ENCODE assay signal across 13 cellular contexts in genomic region chr22:44311855-44312170, GRCh38. TPM values are rescaled to one million over a fixed set of nuclear protein-coding genes. Genes with fewer than 3 reads are reported as not detected.
A peak's percentile ranks its signal among the peaks of the same experiment; 100 is the strongest.
DNase-seq lines count a peak whose midpoint lies in the region; ATAC-seq and TF ChIP-seq lines count a peak whose summit lies in the region.
"Had no signal": no experiment of that assay in that cellular context is flagged by ENCODE, and none has a peak within 500 bp of the region (broad histone marks: within the 10 kb centered on the region; RNA-seq: fewer than 3 reads in every experiment).

No MANE protein-coding gene starts in this region.

- WGBS in GM23248 (ENCODE audit: low coverage in 1 of 2, low lambda C conversion rate in 2 of 2, missing lambda C conversion rate in 2 of 2), 2 experiments = 0 to 19% methylated on average over 3 of the region's 3 CpGs

- TF ChIP-seq CTCF in astrocyte of the spinal cord (IDR thresholded peaks at IDR 0.05; ENCODE audit: low read depth, low read length) (no peak), GM20000 (IDR thresholded peaks at IDR 0.05; ENCODE audit: extremely low read depth, missing control alignments) (no peak)

- peak overlapping the region; percentile 67 for H3K27ac ChIP-seq in GM23248

- peak overlapping the region; percentile 75 for H3K9ac ChIP-seq in GM23248

- H3F3A ChIP-seq in GM23248 (ENCODE audit: insufficient read depth) = no peaks in the 10 kb centered on the region

- H3K79me2 ChIP-seq in GM23248 (ENCODE audit: insufficient read depth) = no peaks in the 10 kb centered on the region

- no peaks in the 10 kb centered on the region for H3K9me3 ChIP-seq in GM23248 (ENCODE audit: low read depth)
- H3K9me3 ChIP-seq: Caco-2 had no signal

- H3K27me3 ChIP-seq in GM23248 (replicated peaks; ENCODE audit: insufficient read depth) = no peaks in the 10 kb centered on the region

- no peaks in the 10 kb centered on the region for H3K9me2 ChIP-seq in GM23248 (ENCODE audit: insufficient read depth)

- H3K36me3 ChIP-seq in GM23248 (ENCODE audit: low read depth) = no peaks in the 10 kb centered on the region

- peak; percentile 83 for DNase-seq in GM23248
- DNase-seq in astrocyte of the spinal cord (ENCODE audit: low read depth, low spot score) = peak; percentile 66
- DNase-seq in hepatic stellate cell (ENCODE audit: low spot score) = peak; percentile 97
- DNase-seq in stromal cell of bone marrow (ENCODE audit: low read depth) = peak; percentile 84
- DNase-seq in GM20000 (ENCODE audit: low spot score) = no peak
- no peak for DNase-seq in NCI-H1694 (lab: John Stamatoyannopoulos, UW)
- DNase-seq: Caco-2, natural killer cell, NCI-H1092 treated with DMSO at 0.1 percent for 48 hours, OCI-M1, T-helper 1 cell had no signal

- H3K4me3 ChIP-seq in GM23248 = no peak overlapping the region; the same call in 1 of the 2 replicates
- H3K4me3 ChIP-seq in astrocyte of the spinal cord (ENCODE audit: low read depth, low read length) = no peak overlapping the region

- H3K4me2 ChIP-seq in GM23248 (ENCODE audit: unreplicated experiment) = peak overlapping the region; percentile 38

- in situ Hi-C loops in GM23248 (cut with MboI) = no loop called here
- in situ Hi-C loops in astrocyte of the spinal cord (cut with HindIII; ENCODE audit: low sequenced_read_pairs) = no loop called here

- no peak for ATAC-seq in GM18873 (IDR thresholded peaks at IDR 0.05; ENCODE audit: low FRiP score, unreplicated experiment)
- ATAC-seq: natural killer cell, sciatic nerve had no signal

- H4K20me1 ChIP-seq in GM23248 (ENCODE audit: insufficient read depth) = no peaks in the 10 kb centered on the region

- peaks cover 29% of the 10 kb centered on the region for H3K4me1 ChIP-seq in GM23248 (ENCODE audit: insufficient read depth)
- H3K4me1 ChIP-seq: Caco-2 had no signal

- H2AFZ ChIP-seq in GM23248 = no peak overlapping the region

RNA-seq across cellular contexts. Expression of gene SHISAL1, which starts 0.9 kb away (rescaled TPM):
- total RNA-seq in GM23248 (2014; rRNA removed; shearing (Covaris generic)) = 1.5 and 2.2 TPM in 2 replicates
- 0.49 and 0.58 TPM in 2 replicates for polyA plus RNA-seq in GM23248 (2016; fragmentation: Nextera tagmentation; extraction: Ambion mirVana)
- total RNA-seq: Caco-2, natural killer cell had no signal

Comparison
In these comparisons a context has a peak if more than half of its experiments do, and no peak if none do; other contexts are left out.
1. DNase-seq: peak in GM23248 (single experiment), astrocyte of the spinal cord (single experiment), hepatic stellate cell (single experiment) and stromal cell of bone marrow (single experiment); none in GM20000 (single experiment) and NCI-H1694 (single experiment).